In the genomic region with DNA sequence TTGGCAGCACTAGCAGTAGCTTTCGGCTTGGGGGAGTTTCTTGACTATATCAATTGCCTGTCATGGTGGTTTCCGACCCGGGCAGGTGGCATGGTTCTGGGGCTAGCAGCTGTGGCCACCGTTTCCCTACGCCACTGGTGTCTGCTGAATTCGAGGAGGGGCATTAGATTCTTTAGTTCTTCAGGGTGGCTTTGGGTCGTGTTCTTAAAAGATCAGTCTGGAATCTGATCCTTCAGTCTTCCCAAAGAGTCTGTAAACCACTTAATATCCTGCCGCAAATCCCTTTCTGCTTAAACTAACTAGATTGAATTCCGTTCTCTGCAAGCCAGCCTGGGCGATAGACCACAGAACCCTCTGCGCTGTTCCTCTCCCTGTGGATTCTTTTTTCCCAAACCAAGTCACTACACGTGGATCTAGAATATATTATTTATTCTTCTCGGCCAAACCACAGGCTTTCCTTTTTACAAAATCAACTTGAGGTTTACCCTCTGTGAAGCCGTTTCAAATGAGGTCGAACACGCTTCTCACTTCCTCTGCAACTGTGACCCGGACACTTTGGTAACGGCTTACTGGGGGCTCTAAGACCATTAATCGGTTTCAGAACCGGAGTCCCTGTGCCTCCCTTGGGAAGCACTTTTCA, we compare ENCODE assay signal across 8 cellular contexts. TPM values are rescaled to one million over a fixed set of nuclear protein-coding genes. Genes with fewer than 3 reads are reported as not detected.
DNase-seq lines count a peak whose midpoint lies in the region; ATAC-seq and TF ChIP-seq lines count a peak whose summit lies in the region.

No MANE protein-coding gene starts in this region.

- ATAC-seq in HG02798 (IDR thresholded peaks at IDR 0.05; ENCODE audit: poor library complexity, unreplicated experiment), result peak; percentile 62
- peak in 1 of 2 donors; percentile 46 for ATAC-seq in lower lobe of right lung
- no peak for ATAC-seq in GM21528 (IDR thresholded peaks at IDR 0.05; ENCODE audit: low FRiP score, unreplicated experiment)
- ATAC-seq in HG03520 (IDR thresholded peaks at IDR 0.05; ENCODE audit: unreplicated experiment), result no peak

- peaks cover 6% of the 10 kb centered on the region for H3K27me3 ChIP-seq in lower lobe of right lung (ENCODE audit: low read depth)

- DNase-seq in AG10803 (ENCODE audit: low read depth), result peak; percentile 41
- no peak for DNase-seq in astrocyte of the cerebellum (ENCODE audit: low read depth)
- no peak for DNase-seq in lower lobe of right lung
- no peak for DNase-seq in COR-L47 (lab: John Stamatoyannopoulos, UW)
- no peak for DNase-seq in HPDE6-E6E7 (ENCODE audit: extremely low spot score)

- intact Hi-C loops in lower lobe of right lung (cut with DNase I), result no loop called here

- H3K4me1 ChIP-seq in lower lobe of right lung, result no peaks in the 10 kb centered on the region

- H3K9me3 ChIP-seq in lower lobe of right lung, result no peaks in the 10 kb centered on the region

- no peak for TF ChIP-seq CTCF in AG10803 (conservative IDR thresholded peaks at IDR 0.05; ENCODE audit: low read length)
- TF ChIP-seq CTCF in astrocyte of the cerebellum (IDR thresholded peaks at IDR 0.05; ENCODE audit: low read depth, low read length, missing control alignments), result no peak
- TF ChIP-seq CTCF in lower lobe of right lung (IDR thresholded peaks at IDR 0.05), result no peak

- H3K4me3 ChIP-seq in AG10803 (ENCODE audit: low read length), result peak overlapping the region; percentile 78
- peak overlapping the region; percentile 45 for H3K4me3 ChIP-seq in astrocyte of the cerebellum (ENCODE audit: low read depth, low read length)
- peak overlapping the region; percentile 57 for H3K4me3 ChIP-seq in lower lobe of right lung

- no peaks in the 10 kb centered on the region for H3K36me3 ChIP-seq in lower lobe of right lung

- in situ Hi-C loops in astrocyte of the cerebellum (cut with HindIII; ENCODE audit: low sequenced_read_pairs), result no loop called here

- H3K27ac ChIP-seq in lower lobe of right lung, result peak overlapping the region; percentile 68

RNA-seq across cellular contexts. Expression of a gene that starts 55.4 kb away (rescaled TPM):
- 2.3 TPM for total RNA-seq in lower lobe of right lung
